In genomic region chr1:41322835-41323234, GRCh38 we compare ENCODE assay signal across 9 cellular contexts. TPM values are rescaled to one million over a fixed set of nuclear protein-coding genes. Genes with fewer than 3 reads are reported as not detected.
A peak's percentile ranks its signal among the peaks of the same experiment; 100 is the strongest.
DNase-seq lines count a peak whose midpoint lies in the region; ATAC-seq and TF ChIP-seq lines count a peak whose summit lies in the region.
"Had no signal": no experiment of that assay in that cellular context is flagged by ENCODE, and none has a peak within 500 bp of the region (broad histone marks: within the 10 kb centered on the region; RNA-seq: fewer than 3 reads in every experiment).

No MANE protein-coding gene starts in this region.

- TF ChIP-seq CTCF in retinal pigment epithelial cell (conservative IDR thresholded peaks at IDR 0.05; ENCODE audit: low read depth, low read length), result peak; percentile 67

- ATAC-seq in Right ventricle myocardium superior (ENCODE audit: poor library complexity) (peak; percentile 76), GM18511 (IDR thresholded peaks at IDR 0.05; ENCODE audit: unreplicated experiment) (no peak), HG03460 (IDR thresholded peaks at IDR 0.05; ENCODE audit: unreplicated experiment) (no peak)

- H3K4me3 ChIP-seq in retinal pigment epithelial cell (ENCODE audit: low read length), result no peak overlapping the region

- intact Hi-C loops in Right ventricle myocardium superior (cut with DNase I), result loop anchor here (5.0 kb wide), 1 partner anchor 94 kb away; no protein-coding TSS in a partner anchor

- peak; percentile 4 for DNase-seq in stimulated activated CD4-positive, alpha-beta T cell treated with anti-CD3 and anti-CD28 coated beads, Interleukin-12 subunit alpha, Interleukin-12 subunit beta, amount 100 ng/mL, for 4 hours
- no peak for DNase-seq in stimulated activated CD4-positive, alpha-beta T cell treated with anti-CD3 and anti-CD28 coated beads, Interleukin-4, amount 100 ng/mL, for 4 hours
- peak; percentile 45 for DNase-seq in NCI-H2196 (lab: John Stamatoyannopoulos, UW; ENCODE audit: unreplicated experiment)
- DNase-seq in activated T-cell treated with anti-CD3 and anti-CD28 coated beads for 48 hours (ENCODE audit: low read depth), result peak; percentile 27
- DNase-seq in Right ventricle myocardium superior, result peak; percentile 71
- peak; percentile 10 for DNase-seq in retinal pigment epithelial cell (ENCODE audit: low read depth)
- DNase-seq: activated naive CD8-positive, alpha-beta T cell treated with anti-CD3 and anti-CD28 coated beads, Interleukin-2, amount 10 ng/mL, durations not matched to agents 7 days and 5 days had no signal

RNA-seq across cellular contexts. Expression of gene FOXO6, which starts 38.4 kb away (rescaled TPM):
- total RNA-seq in Right ventricle myocardium superior, result 3.6 TPM
- total RNA-seq: activated naive CD8-positive, alpha-beta T cell treated with anti-CD3 and anti-CD28 coated beads, Interleukin-2, amount 10 ng/mL, durations not matched to agents 7 days and 5 days had no signal

Comparison
In these comparisons a context has a peak if more than half of its experiments do, and no peak if none do; other contexts are left out.
1. DNase-seq: peak in stimulated activated CD4-positive, alpha-beta T cell treated with anti-CD3 and anti-CD28 coated beads, Interleukin-12 subunit alpha, Interleukin-12 subunit beta, amount 100 ng/mL, for 4 hours (single experiment), NCI-H2196 (single experiment), activated T-cell treated with anti-CD3 and anti-CD28 coated beads for 48 hours (single experiment), Right ventricle myocardium superior (single experiment) and retinal pigment epithelial cell (single experiment); none in stimulated activated CD4-positive, alpha-beta T cell treated with anti-CD3 and anti-CD28 coated beads, Interleukin-4, amount 100 ng/mL, for 4 hours (0 of 2).